37 cellular contexts compared by ENCODE assay signal in the genomic region with DNA sequence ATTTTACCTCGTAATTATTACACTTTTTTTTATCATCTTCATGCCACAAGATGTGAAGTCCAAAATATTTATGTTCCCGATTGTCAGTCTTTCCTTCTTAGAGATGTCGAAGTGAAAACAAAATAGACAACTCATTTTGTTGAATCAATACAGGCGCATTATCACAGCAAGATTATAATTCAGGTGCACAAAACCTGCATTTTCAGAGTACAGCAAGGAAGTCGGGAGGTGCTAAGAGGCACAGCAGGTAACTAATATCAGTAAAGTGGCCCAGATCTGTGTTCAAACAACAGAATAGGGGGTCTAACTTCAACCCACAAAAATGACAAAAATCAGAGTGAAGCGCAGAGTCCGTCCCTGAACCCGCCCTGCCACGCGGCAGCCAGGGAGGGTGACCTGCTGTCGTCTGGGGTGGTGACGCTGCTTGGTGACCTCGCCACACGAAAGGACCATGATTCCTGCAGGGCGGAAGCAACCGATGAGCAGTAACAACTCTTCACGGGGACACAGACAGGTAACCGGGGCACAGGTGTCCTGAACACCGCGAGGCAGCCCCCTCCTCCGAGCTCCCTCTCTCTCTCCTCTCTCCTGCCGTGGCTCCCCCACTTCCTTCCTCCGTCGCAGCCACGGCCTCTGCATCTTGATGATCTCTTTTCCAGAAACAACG. TPM values are rescaled to one million over a fixed set of nuclear protein-coding genes. Genes with fewer than 3 reads are reported as not detected.
"Had no signal": no experiment of that assay in that cellular context is flagged by ENCODE, and none has a peak within 500 bp of the region (broad histone marks: within the 10 kb centered on the region; RNA-seq: fewer than 3 reads in every experiment).

No MANE protein-coding gene starts in this region.

- ATAC-seq: activated CD4-positive, CD25-positive, alpha-beta regulatory T cell treated with anti-CD3 and anti-CD28 coated beads, Interleukin-2, amount 50 U/mL, for 24 hours; body of pancreas; gastrocnemius medialis; natural killer cell; sciatic nerve had no signal

- H3K4me1 Mint-ChIP-seq: natural killer cell had no signal

- H3K9me3 Mint-ChIP-seq: natural killer cell; stimulated activated naive CD8-positive, alpha-beta T cell treated with anti-CD3 and anti-CD28 coated beads, Interleukin-15, Interleukin-2, amounts not matched to agents 100 ng/mL and 50 ng/mL, for 24 hours had no signal

- H3K36me3 ChIP-seq: cardiac muscle cell, colonic mucosa, gastrocnemius medialis, neutrophil, ovary, thoracic aorta, WERI-Rb-1 had no signal

- H3K27ac ChIP-seq: body of pancreas, cardiac muscle cell, colonic mucosa, gastrocnemius medialis, neutrophil, ovary, skin epidermis, thoracic aorta, WERI-Rb-1 had no signal

- DNase-seq: activated CD4-positive, alpha-beta T cell treated with anti-CD3 and anti-CD28 coated beads for 48 hours; activated CD4-positive, alpha-beta T cell treated with anti-CD3 and anti-CD28 coated beads, Interleukin-2, amount 50 U/mL, for 48 hours; activated CD8-positive, alpha-beta memory T cell treated with anti-CD3 and anti-CD28 coated beads for 24 hours; activated effector memory CD4-positive, alpha-beta T cell treated with Interleukin-2 at 50 U/mL for 16 hours; activated naive CD4-positive, alpha-beta T cell treated with Interleukin-2 at 50 U/mL for 16 hours; aorta; body of pancreas; cerebellar nuclear complex; colonic mucosa; effector memory CD4-positive, alpha-beta T cell; erythroblast; gastrocnemius medialis; glutamatergic neuron; left cardiac atrium; mesenchymal stem cell; natural killer cell; ovary; stimulated activated CD4-positive, alpha-beta T cell treated with anti-CD3 and anti-CD28 coated beads, Interleukin-12 subunit alpha, Interleukin-12 subunit beta, amount 100 ng/mL, for 4 hours; stimulated activated CD4-positive, alpha-beta T cell treated with anti-CD3 and anti-CD28 coated beads, Interleukin-4, amount 100 ng/mL, for 1 hour; T1000; trophoblast cell; WERI-Rb-1 had no signal

- H3K4me1 ChIP-seq: body of pancreas, colonic mucosa, gastrocnemius medialis had no signal

- H3K9me3 ChIP-seq: body of pancreas, colonic mucosa, gastrocnemius medialis, neutrophil, ovary, thoracic aorta had no signal

- H3K27me3 ChIP-seq: body of pancreas, colonic mucosa, gastrocnemius medialis, ovary had no signal

- H3K4me3 Mint-ChIP-seq: activated naive CD8-positive, alpha-beta T cell; natural killer cell; stimulated activated naive CD8-positive, alpha-beta T cell treated with anti-CD3 and anti-CD28 coated beads, Interleukin-15, Interleukin-2, amounts not matched to agents 100 ng/mL and 50 ng/mL, for 24 hours had no signal

- H3K4me3 ChIP-seq: body of pancreas, cardiac muscle cell, colonic mucosa, dorsolateral prefrontal cortex, gastrocnemius medialis, ovary, skin epidermis, thoracic aorta had no signal

- H3K27ac Mint-ChIP-seq: activated naive CD8-positive, alpha-beta T cell; natural killer cell; progenitor cell of endocrine pancreas; stimulated activated naive CD8-positive, alpha-beta T cell treated with anti-CD3 and anti-CD28 coated beads, Interleukin-15, Interleukin-2, amounts not matched to agents 100 ng/mL and 50 ng/mL, for 24 hours had no signal

- H3K36me3 Mint-ChIP-seq: activated naive CD8-positive, alpha-beta T cell; natural killer cell had no signal

RNA-seq across cellular contexts. Expression of a gene that starts 50.9 kb away (rescaled TPM):
- total RNA-seq: body of pancreas, cardiac muscle cell, colonic mucosa, dorsolateral prefrontal cortex, gastrocnemius medialis, left cardiac atrium, lower leg skin, mononuclear cell, natural killer cell, ovary, progenitor cell of endocrine pancreas, renal cortical epithelial cell, sciatic nerve, subcutaneous adipose tissue, thoracic aorta had no signal
- polyA plus RNA-seq: adipose tissue, aorta, cardiac muscle cell, ovary had no signal
